Comparison of ENCODE assay signal across 10 cellular contexts in genomic region chr1:150765977-150766301, GRCh38. TPM values are rescaled to one million over a fixed set of nuclear protein-coding genes. Genes with fewer than 3 reads are reported as not detected.
DNase-seq lines count a peak whose midpoint lies in the region; ATAC-seq and TF ChIP-seq lines count a peak whose summit lies in the region.
"Not testable (repeated sequence)": the region's sequence is repeated elsewhere in the genome, so short reads cannot be mapped to it uniquely, and the experiment has no call there.
"Had no signal": no experiment of that assay in that cellular context is flagged by ENCODE, and none has a peak within 500 bp of the region (broad histone marks: within the 10 kb centered on the region; RNA-seq: fewer than 3 reads in every experiment).

No MANE protein-coding gene starts in this region.

- not testable (repeated sequence) for H3K9me3 ChIP-seq in ascending aorta; hepatocyte (ENCODE audit: low read depth); parathyroid adenoma (ENCODE audit: control insufficient read depth, low read length); upper lobe of right lung

- POLR2A ChIA-PET in activated CD4-positive, alpha-beta T cell treated with anti-CD3 and anti-CD28 coated beads for 36 hours (lab: Charles Lee): interaction anchor here (0.6 to 1.2 kb wide), 3 partner anchors 10 to 157 kb away, joined by 3 to 8 read pairs (median 3); no protein-coding TSS in a partner anchor

- intact Hi-C loops in activated CD4-positive, alpha-beta T cell treated with anti-CD3 and anti-CD28 coated beads for 36 hours (cut with DNase I, micrococcal nuclease): loop anchor here (1.0 to 10.0 kb wide), 4 partner anchors 110 to 201 kb away; partner anchors contain the start of gene ARNT (in 1 of the 2)
- intact Hi-C loops in ascending aorta (cut with DNase I); upper lobe of right lung (cut with DNase I): not testable (repeated sequence)

- peak overlapping the region; percentile 91 for H3K27ac Mint-ChIP-seq in activated CD4-positive, alpha-beta T cell treated with anti-CD3 and anti-CD28 coated beads for 36 hours

- H3K4me1 ChIP-seq in KMS-11 (ENCODE audit: low read depth, poor library complexity, severe bottlenecking) (peaks cover 36% of the 10 kb centered on the region), upper lobe of right lung (peaks cover 14% of the 10 kb centered on the region)
- not testable (repeated sequence) for H3K4me1 ChIP-seq in ascending aorta; hepatocyte (ENCODE audit: insufficient read depth); parathyroid adenoma

- not testable (repeated sequence) for H3K79me2 ChIP-seq in KMS-11 (ENCODE audit: insufficient read depth, low read depth); hepatocyte; parathyroid adenoma

- H3K9me3 Mint-ChIP-seq in activated CD4-positive, alpha-beta T cell treated with anti-CD3 and anti-CD28 coated beads for 36 hours (ENCODE audit: low read depth): not testable (repeated sequence)

- H3K9ac ChIP-seq in KMS-11: peak overlapping the region; percentile 0; the same call in 1 of the 2 replicates
- not testable (repeated sequence) for H3K9ac ChIP-seq in parathyroid adenoma

- H3K4me3 ChIP-seq in GM12865 (ENCODE audit: low read depth, low read length) (peak overlapping the region; percentile 94), HFF-Myc (replicated peaks; ENCODE audit: low read depth, low read length) (peak overlapping the region; percentile 2; the same call in 1 of the 2 replicates), ascending aorta (peak overlapping the region; percentile 36 to 51), upper lobe of right lung (peak overlapping the region; percentile 48)
- not testable (repeated sequence) for H3K4me3 ChIP-seq in KMS-11 (IDR thresholded peaks at IDR 0.05; ENCODE audit: insufficient read depth, low read depth, low read length); hepatocyte; parathyroid adenoma (ENCODE audit: low read depth, low read length)

- H3K27ac ChIP-seq in KMS-11, ascending aorta, parathyroid adenoma: not testable (repeated sequence)
- H3K27ac ChIP-seq in hepatocyte: peak overlapping the region; percentile 84
- peak overlapping the region; percentile 84 for H3K27ac ChIP-seq in upper lobe of right lung

- not testable (repeated sequence) for H3K27me3 Mint-ChIP-seq in activated CD4-positive, alpha-beta T cell treated with anti-CD3 and anti-CD28 coated beads for 36 hours

- WGBS in hepatocyte (ENCODE audit: low lambda C conversion rate, missing lambda C conversion rate): 93% methylated on average over 1 of the region's 1 CpG

- peaks cover 36% of the 10 kb centered on the region for H3K4me1 Mint-ChIP-seq in activated CD4-positive, alpha-beta T cell treated with anti-CD3 and anti-CD28 coated beads for 36 hours

- H4K20me1 ChIP-seq in KMS-11 (ENCODE audit: insufficient read depth); hepatocyte (ENCODE audit: insufficient read depth, poor library complexity, severe bottlenecking): not testable (repeated sequence)

- TF ChIP-seq CTCF in GM12865 (IDR thresholded peaks at IDR 0.05; ENCODE audit: insufficient read depth, low read depth, low read length, missing control alignments); HFF-Myc (IDR thresholded peaks at IDR 0.05; ENCODE audit: low read depth, low read length, missing control alignments); KMS-11 (conservative IDR thresholded peaks at IDR 0.05; ENCODE audit: low read depth, low read length); ascending aorta (IDR thresholded peaks at IDR 0.05); hepatocyte (IDR thresholded peaks at IDR 0.05; ENCODE audit: poor library complexity); parathyroid adenoma (IDR thresholded peaks at IDR 0.05); upper lobe of right lung (IDR thresholded peaks at IDR 0.05): not testable (repeated sequence)

- not testable (repeated sequence) for H3K9me2 ChIP-seq in hepatocyte (replicated peaks; ENCODE audit: insufficient read depth)

- peaks cover 18% of the 10 kb centered on the region for H3K36me3 Mint-ChIP-seq in activated CD4-positive, alpha-beta T cell treated with anti-CD3 and anti-CD28 coated beads for 36 hours (ENCODE audit: low read depth)

- CTCF ChIA-PET in activated CD4-positive, alpha-beta T cell treated with anti-CD3 and anti-CD28 coated beads for 36 hours (lab: Charles Lee): interaction anchor here (0.8 to 1.7 kb wide), 4 partner anchors 27 to 241 kb away, joined by 3 to 6 read pairs (median 4); partner anchors contain the start of genes GOLPH3L and MINDY1

- peak overlapping the region; percentile 80 for H3K4me3 Mint-ChIP-seq in activated CD4-positive, alpha-beta T cell treated with anti-CD3 and anti-CD28 coated beads for 36 hours

- not testable (repeated sequence) for H3K27me3 ChIP-seq in KMS-11 (ENCODE audit: insufficient read depth, low read depth); ascending aorta; hepatocyte; parathyroid adenoma (ENCODE audit: control insufficient read depth, insufficient read depth, low read length); upper lobe of right lung

- H3K4me2 ChIP-seq in KMS-11 (peak overlapping the region; percentile 9), hepatocyte (peak overlapping the region; percentile 56)
- not testable (repeated sequence) for H3K4me2 ChIP-seq in parathyroid adenoma (ENCODE audit: low read length)

- H2AFZ ChIP-seq in KMS-11 (ENCODE audit: low read depth) (peak overlapping the region; percentile 36; the same call in 1 of the 2 replicates), hepatocyte (peak overlapping the region; percentile 65), parathyroid adenoma (peak overlapping the region; percentile 62)

- DNase-seq in GM12865 (ENCODE audit: low read depth); HFF-Myc (ENCODE audit: extremely low read depth, low read depth); ascending aorta (ENCODE audit: low spot score in 2 of 2); hepatocyte (ENCODE audit: low spot score); upper lobe of right lung: not testable (repeated sequence)
- DNase-seq in activated CD4-positive, alpha-beta T cell treated with anti-CD3 and anti-CD28 coated beads for 36 hours: peak; percentile 18

- peak; percentile 37 for ATAC-seq in activated CD4-positive, alpha-beta T cell treated with anti-CD3 and anti-CD28 coated beads for 36 hours
- ATAC-seq in upper lobe of right lung: not testable (repeated sequence)

- not testable (repeated sequence) for H3K36me3 ChIP-seq in KMS-11 (ENCODE audit: insufficient read depth); ascending aorta; hepatocyte (replicated peaks; ENCODE audit: insufficient read depth, low read depth); parathyroid adenoma (ENCODE audit: control insufficient read depth, insufficient read depth, low read length); upper lobe of right lung

RNA-seq across cellular contexts. Expression of gene CTSS, which starts 0.4 kb away (rescaled TPM):
- 10 to 100 TPM; 31.4 to 44.8 TPM for total RNA-seq in activated CD4-positive, alpha-beta T cell treated with anti-CD3 and anti-CD28 coated beads for 36 hours
- total RNA-seq in ascending aorta: 32.1 TPM
- 5.3 and 10.4 TPM in 2 replicates for total RNA-seq in hepatocyte
- polyA plus RNA-seq in hepatocyte: 4.4 and 5.2 TPM in 2 replicates
- 533 TPM for total RNA-seq in upper lobe of right lung
- total RNA-seq: G401 had no signal

RNA-seq across cellular contexts. Expression of gene CTSK, which starts 42.1 kb away (rescaled TPM):
- total RNA-seq in activated CD4-positive, alpha-beta T cell treated with anti-CD3 and anti-CD28 coated beads for 36 hours: 1 to 10 TPM; 1.5 to 2.1 TPM
- total RNA-seq in ascending aorta (44.0 TPM), hepatocyte (54.3 and 57.0 TPM in 2 replicates), upper lobe of right lung (35.5 TPM)
- polyA plus RNA-seq in hepatocyte: 26.6 and 37.3 TPM in 2 replicates

RNA-seq across cellular contexts. Expression of gene HORMAD1, which starts 45.2 kb away (rescaled TPM):
- total RNA-seq in activated CD4-positive, alpha-beta T cell treated with anti-CD3 and anti-CD28 coated beads for 36 hours: under 1 TPM in 1 of 2 experiments, not detected in 1; 0.25 TPM
- total RNA-seq in ascending aorta: not detected
- 0.50 TPM in 1 of 2 replicates, not detected in the other for total RNA-seq in hepatocyte
- not detected in 2 replicates for polyA plus RNA-seq in hepatocyte
- total RNA-seq in upper lobe of right lung: 1.2 TPM
- total RNA-seq: G401; T-helper 1 cell treated with Interleukin-12 subunit alpha and Interleukin-12 subunit beta and Interleukin-4 antibody, amounts not matched to agents 30 ng/mL and 1 ng/mL, for 36 hours had no signal

Comparison
In these comparisons a context has a peak if more than half of its experiments do, and no peak if none do; other contexts are left out.
1. RNA of gene CTSS, which starts 0.4 kb away (total RNA-seq): 533 TPM in upper lobe of right lung (single experiment); 31.4 to 44.8 TPM in activated CD4-positive, alpha-beta T cell treated with anti-CD3 and anti-CD28 coated beads for 36 hours, 32.1 TPM in ascending aorta (single experiment) and 5.3 to 10.4 TPM in hepatocyte; every median in the first group is over 10 times any median in the second.
2. RNA of gene CTSK, which starts 42.1 kb away (total RNA-seq): 54.3 to 57.0 TPM in hepatocyte, 44.0 TPM in ascending aorta (single experiment) and 35.5 TPM in upper lobe of right lung (single experiment); 1.5 to 2.1 TPM in activated CD4-positive, alpha-beta T cell treated with anti-CD3 and anti-CD28 coated beads for 36 hours; every median in the first group is over 10 times any median in the second.
3. Peak in every context shown above with its lines, with median percentiles within 50 percentile points of each other: H2AFZ ChIP-seq.